Comparison of ENCODE assay signal across 12 cellular contexts in the genomic region with DNA sequence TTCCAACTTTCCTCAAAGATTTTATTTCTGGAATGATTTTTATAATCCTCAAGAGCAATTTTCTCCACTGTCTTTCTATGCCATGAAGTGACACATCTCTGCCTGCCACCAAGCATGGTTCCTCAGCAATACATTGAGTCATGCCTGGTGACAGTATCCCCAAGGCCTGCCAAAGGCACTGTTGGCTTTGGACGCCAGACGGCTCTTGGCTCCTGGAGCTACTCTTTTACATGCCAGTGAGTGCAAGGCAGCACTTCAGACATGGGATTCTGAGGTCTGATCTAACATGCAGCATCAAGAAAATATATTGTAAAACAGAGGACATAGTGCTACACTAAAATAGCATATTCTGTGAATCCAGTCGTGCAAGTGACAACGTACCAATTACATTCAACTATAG.
"Had no signal": no experiment of that assay in that cellular context is flagged by ENCODE, and none has a peak within 500 bp of the region (broad histone marks: within the 10 kb centered on the region; RNA-seq: fewer than 3 reads in every experiment).

No MANE protein-coding gene starts in this region.

- H3K4me3 Mint-ChIP-seq: activated naive CD4-positive, alpha-beta T cell treated with anti-CD3 and anti-CD28 coated beads, Interleukin-2, amount 10 ng/mL, durations not matched to agents 7 days and 5 days; T-cell had no signal

- H3K27ac ChIP-seq: brain microvascular endothelial cell, esophagus squamous epithelium, neutrophil, sigmoid colon, WERI-Rb-1 had no signal

- H3K4me1 Mint-ChIP-seq: activated naive CD4-positive, alpha-beta T cell treated with anti-CD3 and anti-CD28 coated beads, Interleukin-2, amount 10 ng/mL, durations not matched to agents 7 days and 5 days had no signal

- DNase-seq: activated CD4-positive, alpha-beta T cell treated with anti-CD3 and anti-CD28 coated beads for 4 hours; activated naive CD4-positive, alpha-beta T cell treated with anti-CD3 and anti-CD28 coated beads, Interleukin-2, amount 10 ng/mL, durations not matched to agents 7 days and 5 days; brain microvascular endothelial cell; esophagus squamous epithelium; foreskin melanocyte; sigmoid colon; stimulated activated CD4-positive, alpha-beta T cell treated with anti-CD3 and anti-CD28 coated beads, Interleukin-12 subunit alpha, Interleukin-12 subunit beta, amount 100 ng/mL, for 4 hours; stimulated activated naive CD4-positive, alpha-beta T cell; T-cell; WERI-Rb-1 had no signal

- H3K27me3 ChIP-seq: brain microvascular endothelial cell, sigmoid colon had no signal

- H3K9me3 ChIP-seq: esophagus squamous epithelium, neutrophil, sigmoid colon had no signal

- H3K4me3 ChIP-seq: esophagus squamous epithelium, sigmoid colon had no signal

- H3K36me3 ChIP-seq: brain microvascular endothelial cell, esophagus squamous epithelium, neutrophil, sigmoid colon, WERI-Rb-1 had no signal

- H3K9me3 Mint-ChIP-seq: activated naive CD4-positive, alpha-beta T cell treated with anti-CD3 and anti-CD28 coated beads, Interleukin-2, amount 10 ng/mL, durations not matched to agents 7 days and 5 days; T-cell had no signal

- H3K36me3 Mint-ChIP-seq: activated naive CD4-positive, alpha-beta T cell treated with anti-CD3 and anti-CD28 coated beads, Interleukin-2, amount 10 ng/mL, durations not matched to agents 7 days and 5 days; T-cell had no signal

- H3K27ac Mint-ChIP-seq: activated naive CD4-positive, alpha-beta T cell treated with anti-CD3 and anti-CD28 coated beads, Interleukin-2, amount 10 ng/mL, durations not matched to agents 7 days and 5 days; progenitor cell of endocrine pancreas; T-cell had no signal
